16 cellular contexts compared by ENCODE assay signal in the genomic region with DNA sequence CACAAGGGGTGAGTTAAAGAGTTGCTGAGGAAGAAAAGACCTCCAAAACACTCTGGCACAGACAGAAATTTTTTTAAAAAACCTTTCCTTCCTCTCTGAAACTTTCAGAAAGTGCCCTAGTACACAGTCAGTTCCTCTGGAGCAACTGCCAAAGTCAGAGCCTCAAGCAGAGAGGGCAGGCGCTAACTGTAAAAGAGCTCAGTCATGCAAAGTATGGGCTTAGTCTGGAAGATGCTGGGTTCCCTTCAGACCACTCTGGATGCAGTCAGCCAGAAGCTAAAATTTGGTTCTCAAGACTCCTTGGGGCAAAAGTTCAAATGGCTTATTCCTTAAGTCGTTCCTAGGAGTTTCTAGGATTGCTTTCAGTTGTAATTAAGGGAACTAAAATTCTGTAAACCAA.
DNase-seq lines count a peak whose midpoint lies in the region; ATAC-seq and TF ChIP-seq lines count a peak whose summit lies in the region.
"Had no signal": no experiment of that assay in that cellular context is flagged by ENCODE, and none has a peak within 500 bp of the region (broad histone marks: within the 10 kb centered on the region; RNA-seq: fewer than 3 reads in every experiment).

No MANE protein-coding gene starts in this region.

- intact Hi-C loops in ascending aorta (cut with DNase I), result no loop called here

- H3K4me1 ChIP-seq in NT2/D1 (ENCODE audit: insufficient read depth, insufficient read length), result no peaks in the 10 kb centered on the region
- H3K4me1 ChIP-seq in osteoblast (ENCODE audit: insufficient read depth, low read length), result peaks cover 8% of the 10 kb centered on the region
- H3K4me1 ChIP-seq in ascending aorta, result no peaks in the 10 kb centered on the region
- H3K4me1 ChIP-seq: prostate gland had no signal

- POLR2A ChIA-PET in HEK293T (lab: Yijun Ruan, JAX), result no interaction called here

- H3K9me3 ChIP-seq in NT2/D1 (ENCODE audit: insufficient read depth, low read length) (no peaks in the 10 kb centered on the region), osteoblast (ENCODE audit: low read depth, low read length) (no peaks in the 10 kb centered on the region), ascending aorta (no peaks in the 10 kb centered on the region)
- H3K9me3 ChIP-seq: prostate gland had no signal

- no peaks in the 10 kb centered on the region for H3K36me3 ChIP-seq in NT2/D1 (ENCODE audit: insufficient read depth, insufficient read length, low read length)
- H3K36me3 ChIP-seq in osteoblast (ENCODE audit: insufficient read depth, low read length), result no peaks in the 10 kb centered on the region
- H3K36me3 ChIP-seq in ascending aorta, result no peaks in the 10 kb centered on the region
- H3K36me3 ChIP-seq: prostate gland had no signal

- no peaks in the 10 kb centered on the region for H4K20me1 ChIP-seq in osteoblast (ENCODE audit: insufficient read depth, low read length)

- H3K27ac ChIP-seq in osteoblast (ENCODE audit: low read depth, low read length), result no peak overlapping the region
- no peak overlapping the region for H3K27ac ChIP-seq in ascending aorta
- H3K27ac ChIP-seq: C4-2B, prostate gland had no signal

- no peaks in the 10 kb centered on the region for H3K79me2 ChIP-seq in osteoblast (ENCODE audit: insufficient read depth, low read length)

- ATAC-seq in GM21576 (IDR thresholded peaks at IDR 0.05; ENCODE audit: unreplicated experiment), result no peak
- no peak for ATAC-seq in HG03520 (IDR thresholded peaks at IDR 0.05; ENCODE audit: unreplicated experiment)
- ATAC-seq: activated naive CD4-positive, alpha-beta T cell treated with anti-CD3 and anti-CD28 coated beads, Interleukin-2, amount 50 U/mL, for 72 hours; T-cell had no signal

- no peaks in the 10 kb centered on the region for H3K27me3 ChIP-seq in NT2/D1 (ENCODE audit: insufficient read depth, insufficient read length)
- no peaks in the 10 kb centered on the region for H3K27me3 ChIP-seq in osteoblast (ENCODE audit: insufficient read depth, low read length)
- no peaks in the 10 kb centered on the region for H3K27me3 ChIP-seq in ascending aorta

- CTCF ChIA-PET in HEK293T (lab: Yijun Ruan, JAX), result interaction anchor here (1.3 kb wide), 1 partner anchor 60 kb away, joined by 4 read pairs; no protein-coding TSS in a partner anchor

- H3K4me3 ChIP-seq in NT2/D1 (ENCODE audit: insufficient read length, low read depth), result no peak overlapping the region
- H3K4me3 ChIP-seq in osteoblast (ENCODE audit: insufficient read depth, low read length), result no peak overlapping the region
- H3K4me3 ChIP-seq in ascending aorta, result no peak overlapping the region
- H3K4me3 ChIP-seq: prostate gland had no signal

- TF ChIP-seq CTCF in osteoblast (IDR thresholded peaks at IDR 0.05; ENCODE audit: extremely low read depth, low read depth, low read length), result no peak
- TF ChIP-seq CTCF in ascending aorta (IDR thresholded peaks at IDR 0.05), result no peak

- no peak overlapping the region for H3K9ac ChIP-seq in NT2/D1 (ENCODE audit: insufficient read length, low read depth)

- H2AFZ ChIP-seq in osteoblast (ENCODE audit: low read length), result peak overlapping the region; percentile 51

- H3K4me2 ChIP-seq in osteoblast (ENCODE audit: insufficient read depth, low read length), result no peak overlapping the region

- peak; percentile 58 for DNase-seq in HEK293T (ENCODE audit: extremely low spot score)
- peak; percentile 15 for DNase-seq in NT2/D1 (ENCODE audit: low read depth, low spot score)
- peak; percentile 4 for DNase-seq in fibroblast of gingiva (ENCODE audit: low read depth)
- DNase-seq in osteoblast (ENCODE audit: insufficient read length, low spot score, missing footprints), result peak; percentile 58
- DNase-seq in ascending aorta (ENCODE audit: low spot score in 2 of 2), result no peak
- DNase-seq in effector CD4-positive, alpha-beta T cell, result no peak
- DNase-seq: activated CD4-positive, CD25-positive, alpha-beta regulatory T cell; central memory CD4-positive, alpha-beta T cell; DND-41; NCI-H1105 treated with DMSO at 0.1 percent for 48 hours; T-cell had no signal

TF ChIP-seq in HEK293T, 16 proteins besides CTCF, POLR2A, EP300 and RAD21:
- TF ChIP-seq BHLHE40 (IDR thresholded peaks at IDR 0.05; ENCODE audit: borderline replicate concordance) (no peak), SP1 (IDR thresholded peaks at IDR 0.05) (no peak), CTBP1 (IDR thresholded peaks at IDR 0.05; ENCODE audit: borderline replicate concordance) (no peak), LEF1 (IDR thresholded peaks at IDR 0.05; ENCODE audit: borderline replicate concordance) (no peak), TARDBP (IDR thresholded peaks at IDR 0.05) (no peak), HDGF (IDR thresholded peaks at IDR 0.05; ENCODE audit: borderline replicate concordance) (no peak), FOXA1 (IDR thresholded peaks at IDR 0.05) (no peak), NFRKB (IDR thresholded peaks at IDR 0.05) (no peak), L3MBTL2 (conservative IDR thresholded peaks at IDR 0.05) (no peak), FOXM1 (IDR thresholded peaks at IDR 0.05; ENCODE audit: borderline replicate concordance) (no peak), ELF4 (IDR thresholded peaks at IDR 0.05) (no peak), ARNT (IDR thresholded peaks at IDR 0.05) (no peak), ZNF384 (IDR thresholded peaks at IDR 0.05) (no peak)
- TF ChIP-seq, protein P1, sequence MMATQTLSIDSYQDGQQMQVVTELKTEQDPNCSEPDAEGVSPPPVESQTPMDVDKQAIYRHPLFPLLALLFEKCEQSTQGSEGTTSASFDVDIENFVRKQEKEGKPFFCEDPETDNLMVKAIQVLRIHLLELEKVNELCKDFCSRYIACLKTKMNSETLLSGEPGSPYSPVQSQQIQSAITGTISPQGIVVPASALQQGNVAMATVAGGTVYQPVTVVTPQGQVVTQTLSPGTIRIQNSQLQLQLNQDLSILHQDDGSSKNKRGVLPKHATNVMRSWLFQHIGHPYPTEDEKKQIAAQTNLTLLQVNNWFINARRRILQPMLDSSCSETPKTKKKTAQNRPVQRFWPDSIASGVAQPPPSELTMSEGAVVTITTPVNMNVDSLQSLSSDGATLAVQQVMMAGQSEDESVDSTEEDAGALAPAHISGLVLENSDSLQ (IDR thresholded peaks at IDR 0.05), result no peak
TF ChIP-seq in HEK293T: peak in this region for 0.

Comparison
In these comparisons a context has a peak if more than half of its experiments do, and no peak if none do; other contexts are left out.
1. DNase-seq: peak in HEK293T (single experiment), NT2/D1 (single experiment), fibroblast of gingiva (single experiment) and osteoblast (single experiment); none in ascending aorta (0 of 2) and effector CD4-positive, alpha-beta T cell (single experiment).